In genomic region chr9:86953181-86953580, GRCh38 we compare ENCODE assay signal across 26 cellular contexts. TPM values are rescaled to one million over a fixed set of nuclear protein-coding genes. Genes with fewer than 3 reads are reported as not detected.
"Had no signal": no experiment of that assay in that cellular context is flagged by ENCODE, and none has a peak within 500 bp of the region (broad histone marks: within the 10 kb centered on the region; RNA-seq: fewer than 3 reads in every experiment).

No MANE protein-coding gene starts in this region.

- H3K27ac ChIP-seq: adrenal gland, ascending aorta, coronary artery, dorsolateral prefrontal cortex, foreskin keratinocyte, gastrocnemius medialis, heart left ventricle had no signal

- H3K9me3 ChIP-seq: adrenal gland, ascending aorta, gastrocnemius medialis had no signal

- H3K36me3 ChIP-seq: adrenal gland, ascending aorta, gastrocnemius medialis, heart left ventricle had no signal

- H3K4me1 ChIP-seq: foreskin keratinocyte had no signal

- H3K4me3 ChIP-seq: adrenal gland, ascending aorta, coronary artery, dorsolateral prefrontal cortex, gastrocnemius medialis, heart left ventricle had no signal

- DNase-seq: activated CD4-positive, alpha-beta memory T cell treated with anti-CD3 and anti-CD28 coated beads for 36 hours; activated CD4-positive, alpha-beta T cell treated with anti-CD3 and anti-CD28 coated beads for 36 hours; activated CD4-positive, alpha-beta T cell treated with anti-CD3 and anti-CD28 coated beads, Interleukin-2, amount 10 ng/mL, durations not matched to agents 24 days and 14 days; activated CD4-positive, CD25-positive, alpha-beta regulatory T cell; activated CD4-positive, CD25-positive, alpha-beta regulatory T cell treated with anti-CD3 and anti-CD28 coated beads, Interleukin-2, amount 50 U/mL, for 72 hours; activated CD8-positive, alpha-beta memory T cell treated with anti-CD3 and anti-CD28 coated beads, Interleukin-2, amount 10 ng/mL, durations not matched to agents 7 days and 5 days; activated CD8-positive, alpha-beta memory T cell treated with anti-CD3 and anti-CD28 coated beads, Interleukin-2, amount 50 U/mL, for 4 hours; activated CD8-positive, alpha-beta T cell treated with anti-CD3 and anti-CD28 coated beads, Interleukin-2, amount 10 ng/mL, durations not matched to agents 7 days and 5 days; activated effector memory CD4-positive, alpha-beta T cell treated with anti-CD3 and anti-CD28 coated beads, Interleukin-2, amount 50 U/mL, for 16 hours; activated naive CD4-positive, alpha-beta T cell treated with anti-CD3 and anti-CD28 coated beads for 36 hours; activated naive CD8-positive, alpha-beta T cell treated with anti-CD3 and anti-CD28 coated beads for 36 hours; activated naive CD8-positive, alpha-beta T cell treated with anti-CD3 and anti-CD28 coated beads, Interleukin-2, amount 50 U/mL, for 24 hours; activated T-cell treated with anti-CD3 and anti-CD28 coated beads, Interleukin-2, amount 50 U/mL, for 1 hour; activated T-cell treated with anti-CD3 and anti-CD28 coated beads, Interleukin-2, amount 50 U/mL, for 48 hours; adrenal gland; dorsolateral prefrontal cortex; effector memory CD4-positive, alpha-beta T cell; endodermal cell; foreskin keratinocyte; gastrocnemius medialis; glutamatergic neuron; heart left ventricle; T-helper 2 cell had no signal

- H3K27me3 ChIP-seq: adrenal gland, ascending aorta, dorsolateral prefrontal cortex, foreskin keratinocyte, gastrocnemius medialis had no signal

RNA-seq across cellular contexts. Expression of gene GAS1, which starts 5.9 kb away (rescaled TPM):
- total RNA-seq: T-helper 1 cell treated with Interleukin-12 subunit alpha and Interleukin-12 subunit beta and Interleukin-4 antibody, amounts not matched to agents 30 ng/mL and 1 ng/mL, for 36 hours had no signal
